8 cellular contexts compared by ENCODE assay signal in the genomic region with DNA sequence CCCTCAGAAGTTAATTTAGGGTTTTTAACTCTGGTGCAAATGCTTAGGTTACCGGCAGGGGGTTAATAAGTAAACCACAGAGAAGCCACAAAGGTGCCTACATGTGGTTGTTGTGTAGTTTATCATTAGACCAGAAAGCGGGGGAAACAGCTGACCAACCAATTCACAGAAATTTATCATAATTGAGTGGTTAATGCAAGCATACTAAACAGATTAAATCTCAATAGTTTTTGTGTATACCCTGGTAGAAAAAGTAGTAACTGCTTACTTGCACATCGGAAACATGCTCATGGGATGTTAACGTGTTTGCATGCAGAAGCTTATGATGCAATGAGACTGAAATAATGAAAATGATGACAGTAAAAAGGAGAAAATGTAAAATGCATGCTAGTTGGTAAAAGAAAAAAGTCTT.
DNase-seq lines count a peak whose midpoint lies in the region; ATAC-seq, FAIRE-seq and TF ChIP-seq lines count a peak whose summit lies in the region.

No MANE protein-coding gene starts in this region.

- no peaks in the 10 kb centered on the region for H3K9me3 ChIP-seq in BE2C
- H3K9me3 ChIP-seq in CD4-positive, alpha-beta T cell (ENCODE audit: control insufficient read depth, low read length) = no peaks in the 10 kb centered on the region

- H3K4me3 Mint-ChIP-seq in CD4-positive, alpha-beta T cell = no peak overlapping the region

- H3K27ac Mint-ChIP-seq in CD4-positive, alpha-beta T cell = no peak overlapping the region

- POLR2A ChIA-PET in CD4-positive, alpha-beta T cell (lab: Charles Lee) = no interaction called here

- no peak overlapping the region for H3K27ac ChIP-seq in CD4-positive, alpha-beta T cell (ENCODE audit: low read depth, low read length)

- ATAC-seq in GM19438 (IDR thresholded peaks at IDR 0.05; ENCODE audit: low read depth, unreplicated experiment) (peak; percentile 98), HG03196 (IDR thresholded peaks at IDR 0.05; ENCODE audit: unreplicated experiment) (peak; percentile 95), esophagus mucosa (no peak)
- no peak for ATAC-seq in CD4-positive, alpha-beta T cell (ENCODE audit: poor library complexity)

- H3K4me1 ChIP-seq in BE2C = no peaks in the 10 kb centered on the region

- FAIRE-seq in bronchial epithelial cell (lab: Jason Lieb, UNC) (no peak), HTR-8/SVneo (lab: Jason Lieb, UNC) (no peak)

- peak; percentile 40 for TF ChIP-seq CTCF in BE2C (IDR thresholded peaks at IDR 0.05; ENCODE audit: low read depth, low read length)
- TF ChIP-seq CTCF in bronchial epithelial cell (IDR thresholded peaks at IDR 0.05; ENCODE audit: insufficient read depth, low read length, severe bottlenecking) = peak; percentile 13
- TF ChIP-seq CTCF in CD4-positive, alpha-beta T cell (IDR thresholded peaks at IDR 0.05) = no peak

- H3K36me3 ChIP-seq in BE2C (no peaks in the 10 kb centered on the region), bronchial epithelial cell (ENCODE audit: control insufficient read depth, insufficient read depth, low read length) (no peaks in the 10 kb centered on the region)

- CTCF ChIA-PET in CD4-positive, alpha-beta T cell (lab: Charles Lee) = no interaction called here

- no peak overlapping the region for H3K4me3 ChIP-seq in BE2C (ENCODE audit: low read depth, low read length)
- no peak overlapping the region for H3K4me3 ChIP-seq in bronchial epithelial cell (ENCODE audit: low read depth, low read length)

- H3K4me1 Mint-ChIP-seq in CD4-positive, alpha-beta T cell (ENCODE audit: low read depth) = no peaks in the 10 kb centered on the region

- H3K27me3 Mint-ChIP-seq in CD4-positive, alpha-beta T cell = peaks cover 14% of the 10 kb centered on the region

- H3K36me3 Mint-ChIP-seq in CD4-positive, alpha-beta T cell (ENCODE audit: low read depth) = no peaks in the 10 kb centered on the region

- no peaks in the 10 kb centered on the region for H3K9me3 Mint-ChIP-seq in CD4-positive, alpha-beta T cell

- DNase-seq in BE2C = no peak
- DNase-seq in bronchial epithelial cell (ENCODE audit: low read depth) = peak; percentile 11
- no peak for DNase-seq in T1000 (lab: John Stamatoyannopoulos, UW)
- DNase-seq in CD4-positive, alpha-beta T cell = no peak
- DNase-seq in HTR-8/SVneo (ENCODE audit: insufficient read length, low spot score) = no peak

- intact Hi-C loops in CD4-positive, alpha-beta T cell (cut with DNase I, micrococcal nuclease) = no loop called here

- no peaks in the 10 kb centered on the region for H3K27me3 ChIP-seq in BE2C
- no peaks in the 10 kb centered on the region for H3K27me3 ChIP-seq in bronchial epithelial cell (ENCODE audit: control insufficient read depth, insufficient read depth, low read length)
- H3K27me3 ChIP-seq in CD4-positive, alpha-beta T cell (ENCODE audit: control insufficient read depth, insufficient read depth, low read length) = no peaks in the 10 kb centered on the region

Comparison
In these comparisons a context has a peak if more than half of its experiments do, and no peak if none do; other contexts are left out.
1. ATAC-seq: peak in GM19438 (single experiment) and HG03196 (single experiment); none in CD4-positive, alpha-beta T cell (single experiment) and esophagus mucosa (single experiment).